ENCODE assay signal across 1 cellular context in the genomic region with DNA sequence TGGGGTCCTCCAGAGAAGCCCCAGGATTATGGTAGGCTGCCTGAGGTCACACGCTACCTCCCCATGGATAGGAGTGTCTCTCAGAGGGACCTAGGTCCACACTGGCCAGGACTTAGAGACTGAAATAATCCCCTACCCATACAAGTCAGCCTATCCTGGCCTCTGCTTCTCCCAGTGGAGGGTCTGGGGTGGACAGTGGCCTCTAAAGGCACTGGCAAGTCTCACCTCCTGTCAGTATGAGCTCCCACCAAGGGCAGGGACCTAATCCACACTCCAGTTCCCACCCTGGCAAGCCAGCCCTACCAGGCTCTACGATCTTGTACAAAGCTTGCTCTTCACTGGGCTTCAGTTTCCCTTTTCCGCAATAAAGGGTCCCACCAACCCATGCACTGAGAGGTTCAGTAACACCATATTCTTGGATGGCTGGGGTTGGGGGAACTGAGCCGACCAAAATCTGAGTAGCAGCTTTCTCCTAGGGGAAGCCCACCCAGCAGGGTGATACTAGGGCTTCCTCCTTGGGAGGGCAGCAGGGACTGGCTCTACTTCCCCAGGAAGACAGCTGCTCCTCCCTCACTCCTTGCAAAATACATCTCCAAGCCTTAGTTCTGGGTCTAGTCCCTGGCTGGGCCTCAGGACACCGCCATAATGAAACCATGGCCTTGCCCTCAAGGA.
TF ChIP-seq lines count a peak whose summit lies in the region.

No MANE protein-coding gene starts in this region.

TF ChIP-seq in IMR-90, 13 proteins besides CTCF, POLR2A, EP300 and RAD21:
- no peak for TF ChIP-seq MAZ (IDR thresholded peaks at IDR 0.05; ENCODE audit: borderline replicate concordance, low read depth, low read length)
- TF ChIP-seq, protein P1, sequence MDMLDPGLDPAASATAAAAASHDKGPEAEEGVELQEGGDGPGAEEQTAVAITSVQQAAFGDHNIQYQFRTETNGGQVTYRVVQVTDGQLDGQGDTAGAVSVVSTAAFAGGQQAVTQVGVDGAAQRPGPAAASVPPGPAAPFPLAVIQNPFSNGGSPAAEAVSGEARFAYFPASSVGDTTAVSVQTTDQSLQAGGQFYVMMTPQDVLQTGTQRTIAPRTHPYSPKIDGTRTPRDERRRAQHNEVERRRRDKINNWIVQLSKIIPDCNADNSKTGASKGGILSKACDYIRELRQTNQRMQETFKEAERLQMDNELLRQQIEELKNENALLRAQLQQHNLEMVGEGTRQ (IDR thresholded peaks at IDR 0.05; ENCODE audit: low read depth, low read length) = no peak
- TF ChIP-seq, protein P2, sequence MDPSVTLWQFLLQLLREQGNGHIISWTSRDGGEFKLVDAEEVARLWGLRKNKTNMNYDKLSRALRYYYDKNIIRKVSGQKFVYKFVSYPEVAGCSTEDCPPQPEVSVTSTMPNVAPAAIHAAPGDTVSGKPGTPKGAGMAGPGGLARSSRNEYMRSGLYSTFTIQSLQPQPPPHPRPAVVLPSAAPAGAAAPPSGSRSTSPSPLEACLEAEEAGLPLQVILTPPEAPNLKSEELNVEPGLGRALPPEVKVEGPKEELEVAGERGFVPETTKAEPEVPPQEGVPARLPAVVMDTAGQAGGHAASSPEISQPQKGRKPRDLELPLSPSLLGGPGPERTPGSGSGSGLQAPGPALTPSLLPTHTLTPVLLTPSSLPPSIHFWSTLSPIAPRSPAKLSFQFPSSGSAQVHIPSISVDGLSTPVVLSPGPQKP (IDR thresholded peaks at IDR 0.05; ENCODE audit: borderline replicate concordance, low read depth, low read length) = no peak
- no peak for TF ChIP-seq CEBPB (IDR thresholded peaks at IDR 0.05; ENCODE audit: low read depth, low read length)
- TF ChIP-seq NFE2L2 (IDR thresholded peaks at IDR 0.05; ENCODE audit: low read depth, low read length) = no peak
- no peak for TF ChIP-seq MAFK (IDR thresholded peaks at IDR 0.05; ENCODE audit: low read depth, low read length)
- no peak for TF ChIP-seq RFX5 (IDR thresholded peaks at IDR 0.05; ENCODE audit: low read depth, low read length)
- TF ChIP-seq RCOR1 (IDR thresholded peaks at IDR 0.05; ENCODE audit: insufficient replicate concordance, low read length) = no peak
- TF ChIP-seq BHLHE40 (IDR thresholded peaks at IDR 0.05; ENCODE audit: low read depth, low read length) = no peak
- TF ChIP-seq SMC3 (IDR thresholded peaks at IDR 0.05; ENCODE audit: low read depth, low read length) = no peak
- no peak for TF ChIP-seq MXI1 (IDR thresholded peaks at IDR 0.05; ENCODE audit: borderline replicate concordance, low read depth, low read length)
- no peak for TF ChIP-seq CHD1 (IDR thresholded peaks at IDR 0.05; ENCODE audit: low read depth, low read length)
- no peak for TF ChIP-seq FOS (IDR thresholded peaks at IDR 0.05; ENCODE audit: low read depth, low read length)
